In genomic region chr2:242004902-242005230, GRCh38 we compare ENCODE assay signal across 1 cellular context.
TF ChIP-seq lines count a peak whose summit lies in the region.

No MANE protein-coding gene starts in this region.

TF ChIP-seq in HepG2, 621 proteins besides CTCF, POLR2A, EP300 and RAD21 (continued from another document and continues in another):
- TF ChIP-seq HMGXB4 (CRISPR knock-in tag; IDR thresholded peaks at IDR 0.05; ENCODE audit: borderline replicate concordance in 1 of 2, low read depth in 1 of 2) (no peak), CBFB (CRISPR knock-in tag; IDR thresholded peaks at IDR 0.05) (no peak), ZNF10 (CRISPR knock-in tag; IDR thresholded peaks at IDR 0.05; ENCODE audit: borderline replicate concordance, low read depth) (no peak), ZNF75D (CRISPR knock-in tag; IDR thresholded peaks at IDR 0.05; ENCODE audit: borderline replicate concordance) (no peak), KLF11 (CRISPR knock-in tag; IDR thresholded peaks at IDR 0.05) (no peak), ZNF7 (CRISPR knock-in tag; IDR thresholded peaks at IDR 0.05) (no peak), SOX5 (CRISPR knock-in tag; IDR thresholded peaks at IDR 0.05; ENCODE audit: borderline replicate concordance) (peak; percentile 95), ZMAT5 (CRISPR knock-in tag; IDR thresholded peaks at IDR 0.05; ENCODE audit: borderline replicate concordance, low read depth) (no peak), HNRNPK (IDR thresholded peaks at IDR 0.05; ENCODE audit: low read depth, low read length, poor library complexity, severe bottlenecking) (no peak), ZFP41 (CRISPR knock-in tag; IDR thresholded peaks at IDR 0.05; ENCODE audit: borderline replicate concordance) (no peak), NR2F6 (IDR thresholded peaks at IDR 0.05) (peak; percentile 71), NR2F6 (CRISPR knock-in tag; IDR thresholded peaks at IDR 0.05) (peak; percentile 57), HNF4G (IDR thresholded peaks at IDR 0.05; ENCODE audit: borderline replicate concordance, low read depth, low read length) (peak; percentile 58), HNF4G (CRISPR knock-in tag; IDR thresholded peaks at IDR 0.05; ENCODE audit: borderline replicate concordance, low read depth) (no peak), YEATS2 (CRISPR knock-in tag; IDR thresholded peaks at IDR 0.05; ENCODE audit: borderline replicate concordance) (no peak), ZNF782 (CRISPR knock-in tag; IDR thresholded peaks at IDR 0.05; ENCODE audit: borderline replicate concordance) (no peak), SMAD3 (CRISPR knock-in tag; IDR thresholded peaks at IDR 0.05) (no peak), MAX (IDR thresholded peaks at IDR 0.05) (0 out of 2 replicates have a peak, but pooled peaks have one; percentile 15), ZNF652 (CRISPR knock-in tag; IDR thresholded peaks at IDR 0.05; ENCODE audit: borderline replicate concordance, low read depth) (no peak), SP2 (CRISPR knock-in tag; IDR thresholded peaks at IDR 0.05) (no peak), ZBTB7B (CRISPR knock-in tag; IDR thresholded peaks at IDR 0.05) (0 out of 2 replicates have a peak, but pooled peaks have one; percentile 34), PBX2 (CRISPR knock-in tag; IDR thresholded peaks at IDR 0.05) (no peak), NR2F1 (CRISPR knock-in tag; IDR thresholded peaks at IDR 0.05) (peak in 1 of 2 experiments; percentile 55; a peak in 2 of 4 replicates), ZNF441 (CRISPR knock-in tag; IDR thresholded peaks at IDR 0.05; ENCODE audit: borderline replicate concordance) (no peak), FOXM1 (CRISPR knock-in tag; IDR thresholded peaks at IDR 0.05) (no peak)
- TF ChIP-seq, protein P1, sequence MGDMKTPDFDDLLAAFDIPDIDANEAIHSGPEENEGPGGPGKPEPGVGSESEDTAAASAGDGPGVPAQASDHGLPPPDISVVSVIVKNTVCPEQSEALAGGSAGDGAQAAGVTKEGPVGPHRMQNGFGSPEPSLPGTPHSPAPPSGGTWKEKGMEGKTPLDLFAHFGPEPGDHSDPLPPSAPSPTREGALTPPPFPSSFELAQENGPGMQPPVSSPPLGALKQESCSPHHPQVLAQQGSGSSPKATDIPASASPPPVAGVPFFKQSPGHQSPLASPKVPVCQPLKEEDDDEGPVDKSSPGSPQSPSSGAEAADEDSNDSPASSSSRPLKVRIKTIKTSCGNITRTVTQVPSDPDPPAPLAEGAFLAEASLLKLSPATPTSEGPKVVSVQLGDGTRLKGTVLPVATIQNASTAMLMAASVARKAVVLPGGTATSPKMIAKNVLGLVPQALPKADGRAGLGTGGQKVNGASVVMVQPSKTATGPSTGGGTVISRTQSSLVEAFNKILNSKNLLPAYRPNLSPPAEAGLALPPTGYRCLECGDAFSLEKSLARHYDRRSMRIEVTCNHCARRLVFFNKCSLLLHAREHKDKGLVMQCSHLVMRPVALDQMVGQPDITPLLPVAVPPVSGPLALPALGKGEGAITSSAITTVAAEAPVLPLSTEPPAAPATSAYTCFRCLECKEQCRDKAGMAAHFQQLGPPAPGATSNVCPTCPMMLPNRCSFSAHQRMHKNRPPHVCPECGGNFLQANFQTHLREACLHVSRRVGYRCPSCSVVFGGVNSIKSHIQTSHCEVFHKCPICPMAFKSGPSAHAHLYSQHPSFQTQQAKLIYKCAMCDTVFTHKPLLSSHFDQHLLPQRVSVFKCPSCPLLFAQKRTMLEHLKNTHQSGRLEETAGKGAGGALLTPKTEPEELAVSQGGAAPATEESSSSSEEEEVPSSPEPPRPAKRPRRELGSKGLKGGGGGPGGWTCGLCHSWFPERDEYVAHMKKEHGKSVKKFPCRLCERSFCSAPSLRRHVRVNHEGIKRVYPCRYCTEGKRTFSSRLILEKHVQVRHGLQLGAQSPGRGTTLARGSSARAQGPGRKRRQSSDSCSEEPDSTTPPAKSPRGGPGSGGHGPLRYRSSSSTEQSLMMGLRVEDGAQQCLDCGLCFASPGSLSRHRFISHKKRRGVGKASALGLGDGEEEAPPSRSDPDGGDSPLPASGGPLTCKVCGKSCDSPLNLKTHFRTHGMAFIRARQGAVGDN (CRISPR knock-in tag; IDR thresholded peaks at IDR 0.05), result peak; percentile 15; the same call in 1 of the 2 replicates
- TF ChIP-seq, protein P2, sequence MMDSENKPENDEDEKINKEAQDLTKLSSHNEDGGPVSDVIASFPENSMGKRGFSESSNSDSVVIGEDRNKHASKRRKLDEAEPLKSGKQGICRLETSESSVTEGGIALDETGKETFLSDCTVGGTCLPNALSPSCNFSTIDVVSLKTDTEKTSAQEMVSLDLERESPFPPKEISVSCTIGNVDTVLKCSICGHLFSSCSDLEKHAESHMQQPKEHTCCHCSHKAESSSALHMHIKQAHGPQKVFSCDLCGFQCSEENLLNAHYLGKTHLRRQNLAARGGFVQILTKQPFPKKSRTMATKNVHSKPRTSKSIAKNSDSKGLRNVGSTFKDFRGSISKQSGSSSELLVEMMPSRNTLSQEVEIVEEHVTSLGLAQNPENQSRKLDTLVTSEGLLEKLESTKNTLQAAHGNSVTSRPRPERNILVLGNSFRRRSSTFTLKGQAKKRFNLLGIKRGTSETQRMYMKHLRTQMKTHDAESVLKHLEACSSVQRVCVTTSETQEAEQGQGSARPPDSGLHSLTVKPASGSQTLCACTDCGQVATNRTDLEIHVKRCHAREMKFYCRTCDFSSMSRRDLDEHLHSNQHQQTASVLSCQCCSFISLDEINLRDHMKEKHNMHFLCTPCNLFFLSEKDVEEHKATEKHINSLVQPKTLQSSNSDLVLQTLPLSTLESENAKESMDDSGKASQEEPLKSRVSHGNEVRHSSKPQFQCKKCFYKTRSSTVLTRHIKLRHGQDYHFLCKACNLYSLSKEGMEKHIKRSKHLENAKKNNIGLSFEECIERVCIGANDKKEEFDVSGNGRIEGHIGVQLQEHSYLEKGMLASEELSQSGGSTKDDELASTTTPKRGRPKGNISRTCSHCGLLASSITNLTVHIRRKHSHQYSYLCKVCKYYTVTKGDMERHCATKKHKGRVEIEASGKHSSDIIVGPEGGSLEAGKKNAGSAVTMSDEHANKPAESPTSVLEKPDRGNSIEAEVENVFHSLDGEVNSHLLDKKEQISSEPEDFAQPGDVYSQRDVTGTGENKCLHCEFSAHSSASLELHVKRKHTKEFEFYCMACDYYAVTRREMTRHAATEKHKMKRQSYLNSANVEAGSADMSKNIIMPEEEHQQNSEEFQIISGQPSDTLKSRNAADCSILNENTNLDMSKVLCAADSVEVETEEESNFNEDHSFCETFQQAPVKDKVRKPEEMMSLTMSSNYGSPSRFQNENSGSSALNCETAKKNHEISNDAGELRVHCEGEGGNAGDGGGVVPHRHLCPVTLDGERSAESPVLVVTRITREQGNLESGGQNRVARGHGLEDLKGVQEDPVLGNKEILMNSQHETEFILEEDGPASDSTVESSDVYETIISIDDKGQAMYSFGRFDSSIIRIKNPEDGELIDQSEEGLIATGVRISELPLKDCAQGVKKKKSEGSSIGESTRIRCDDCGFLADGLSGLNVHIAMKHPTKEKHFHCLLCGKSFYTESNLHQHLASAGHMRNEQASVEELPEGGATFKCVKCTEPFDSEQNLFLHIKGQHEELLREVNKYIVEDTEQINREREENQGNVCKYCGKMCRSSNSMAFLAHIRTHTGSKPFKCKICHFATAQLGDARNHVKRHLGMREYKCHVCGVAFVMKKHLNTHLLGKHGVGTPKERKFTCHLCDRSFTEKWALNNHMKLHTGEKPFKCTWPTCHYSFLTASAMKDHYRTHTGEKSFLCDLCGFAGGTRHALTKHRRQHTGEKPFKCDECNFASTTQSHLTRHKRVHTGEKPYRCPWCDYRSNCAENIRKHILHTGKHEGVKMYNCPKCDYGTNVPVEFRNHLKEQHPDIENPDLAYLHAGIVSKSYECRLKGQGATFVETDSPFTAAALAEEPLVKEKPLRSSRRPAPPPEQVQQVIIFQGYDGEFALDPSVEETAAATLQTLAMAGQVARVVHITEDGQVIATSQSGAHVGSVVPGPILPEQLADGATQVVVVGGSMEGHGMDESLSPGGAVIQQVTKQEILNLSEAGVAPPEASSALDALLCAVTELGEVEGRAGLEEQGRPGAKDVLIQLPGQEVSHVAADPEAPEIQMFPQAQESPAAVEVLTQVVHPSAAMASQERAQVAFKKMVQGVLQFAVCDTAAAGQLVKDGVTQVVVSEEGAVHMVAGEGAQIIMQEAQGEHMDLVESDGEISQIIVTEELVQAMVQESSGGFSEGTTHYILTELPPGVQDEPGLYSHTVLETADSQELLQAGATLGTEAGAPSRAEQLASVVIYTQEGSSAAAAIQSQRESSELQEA (CRISPR knock-in tag; IDR thresholded peaks at IDR 0.05; ENCODE audit: not compliant biosample characterization), result no peak
- TF ChIP-seq, protein P3, sequence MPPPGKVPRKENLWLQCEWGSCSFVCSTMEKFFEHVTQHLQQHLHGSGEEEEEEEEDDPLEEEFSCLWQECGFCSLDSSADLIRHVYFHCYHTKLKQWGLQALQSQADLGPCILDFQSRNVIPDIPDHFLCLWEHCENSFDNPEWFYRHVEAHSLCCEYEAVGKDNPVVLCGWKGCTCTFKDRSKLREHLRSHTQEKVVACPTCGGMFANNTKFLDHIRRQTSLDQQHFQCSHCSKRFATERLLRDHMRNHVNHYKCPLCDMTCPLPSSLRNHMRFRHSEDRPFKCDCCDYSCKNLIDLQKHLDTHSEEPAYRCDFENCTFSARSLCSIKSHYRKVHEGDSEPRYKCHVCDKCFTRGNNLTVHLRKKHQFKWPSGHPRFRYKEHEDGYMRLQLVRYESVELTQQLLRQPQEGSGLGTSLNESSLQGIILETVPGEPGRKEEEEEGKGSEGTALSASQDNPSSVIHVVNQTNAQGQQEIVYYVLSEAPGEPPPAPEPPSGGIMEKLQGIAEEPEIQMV (CRISPR knock-in tag; IDR thresholded peaks at IDR 0.05; ENCODE audit: low read depth), result no peak
- TF ChIP-seq, protein P4, sequence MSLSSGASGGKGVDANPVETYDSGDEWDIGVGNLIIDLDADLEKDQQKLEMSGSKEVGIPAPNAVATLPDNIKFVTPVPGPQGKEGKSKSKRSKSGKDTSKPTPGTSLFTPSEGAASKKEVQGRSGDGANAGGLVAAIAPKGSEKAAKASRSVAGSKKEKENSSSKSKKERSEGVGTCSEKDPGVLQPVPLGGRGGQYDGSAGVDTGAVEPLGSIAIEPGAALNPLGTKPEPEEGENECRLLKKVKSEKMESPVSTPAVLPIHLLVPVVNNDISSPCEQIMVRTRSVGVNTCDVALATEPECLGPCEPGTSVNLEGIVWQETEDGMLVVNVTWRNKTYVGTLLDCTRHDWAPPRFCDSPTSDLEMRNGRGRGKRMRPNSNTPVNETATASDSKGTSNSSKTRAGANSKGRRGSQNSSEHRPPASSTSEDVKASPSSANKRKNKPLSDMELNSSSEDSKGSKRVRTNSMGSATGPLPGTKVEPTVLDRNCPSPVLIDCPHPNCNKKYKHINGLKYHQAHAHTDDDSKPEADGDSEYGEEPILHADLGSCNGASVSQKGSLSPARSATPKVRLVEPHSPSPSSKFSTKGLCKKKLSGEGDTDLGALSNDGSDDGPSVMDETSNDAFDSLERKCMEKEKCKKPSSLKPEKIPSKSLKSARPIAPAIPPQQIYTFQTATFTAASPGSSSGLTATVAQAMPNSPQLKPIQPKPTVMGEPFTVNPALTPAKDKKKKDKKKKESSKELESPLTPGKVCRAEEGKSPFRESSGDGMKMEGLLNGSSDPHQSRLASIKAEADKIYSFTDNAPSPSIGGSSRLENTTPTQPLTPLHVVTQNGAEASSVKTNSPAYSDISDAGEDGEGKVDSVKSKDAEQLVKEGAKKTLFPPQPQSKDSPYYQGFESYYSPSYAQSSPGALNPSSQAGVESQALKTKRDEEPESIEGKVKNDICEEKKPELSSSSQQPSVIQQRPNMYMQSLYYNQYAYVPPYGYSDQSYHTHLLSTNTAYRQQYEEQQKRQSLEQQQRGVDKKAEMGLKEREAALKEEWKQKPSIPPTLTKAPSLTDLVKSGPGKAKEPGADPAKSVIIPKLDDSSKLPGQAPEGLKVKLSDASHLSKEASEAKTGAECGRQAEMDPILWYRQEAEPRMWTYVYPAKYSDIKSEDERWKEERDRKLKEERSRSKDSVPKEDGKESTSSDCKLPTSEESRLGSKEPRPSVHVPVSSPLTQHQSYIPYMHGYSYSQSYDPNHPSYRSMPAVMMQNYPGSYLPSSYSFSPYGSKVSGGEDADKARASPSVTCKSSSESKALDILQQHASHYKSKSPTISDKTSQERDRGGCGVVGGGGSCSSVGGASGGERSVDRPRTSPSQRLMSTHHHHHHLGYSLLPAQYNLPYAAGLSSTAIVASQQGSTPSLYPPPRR (CRISPR knock-in tag; IDR thresholded peaks at IDR 0.05; ENCODE audit: borderline replicate concordance), result no peak
- TF ChIP-seq, protein P5, sequence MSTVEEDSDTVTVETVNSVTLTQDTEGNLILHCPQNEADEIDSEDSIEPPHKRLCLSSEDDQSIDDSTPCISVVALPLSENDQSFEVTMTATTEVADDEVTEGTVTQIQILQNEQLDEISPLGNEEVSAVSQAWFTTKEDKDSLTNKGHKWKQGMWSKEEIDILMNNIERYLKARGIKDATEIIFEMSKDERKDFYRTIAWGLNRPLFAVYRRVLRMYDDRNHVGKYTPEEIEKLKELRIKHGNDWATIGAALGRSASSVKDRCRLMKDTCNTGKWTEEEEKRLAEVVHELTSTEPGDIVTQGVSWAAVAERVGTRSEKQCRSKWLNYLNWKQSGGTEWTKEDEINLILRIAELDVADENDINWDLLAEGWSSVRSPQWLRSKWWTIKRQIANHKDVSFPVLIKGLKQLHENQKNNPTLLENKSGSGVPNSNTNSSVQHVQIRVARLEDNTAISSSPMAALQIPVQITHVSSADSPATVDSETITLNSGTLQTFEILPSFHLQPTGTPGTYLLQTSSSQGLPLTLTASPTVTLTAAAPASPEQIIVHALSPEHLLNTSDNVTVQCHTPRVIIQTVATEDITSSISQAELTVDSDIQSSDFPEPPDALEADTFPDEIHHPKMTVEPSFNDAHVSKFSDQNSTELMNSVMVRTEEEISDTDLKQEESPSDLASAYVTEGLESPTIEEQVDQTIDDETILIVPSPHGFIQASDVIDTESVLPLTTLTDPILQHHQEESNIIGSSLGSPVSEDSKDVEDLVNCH (CRISPR knock-in tag; IDR thresholded peaks at IDR 0.05), result no peak
